ENCODE assay signal across 18 cellular contexts in genomic region chr2:37659723-37660122, GRCh38. TPM values are rescaled to one million over a fixed set of nuclear protein-coding genes. Genes with fewer than 3 reads are reported as not detected.
DNase-seq lines count a peak whose midpoint lies in the region; ATAC-seq, FAIRE-seq and TF ChIP-seq lines count a peak whose summit lies in the region.
"Had no signal": no experiment of that assay in that cellular context is flagged by ENCODE, and none has a peak within 500 bp of the region (broad histone marks: within the 10 kb centered on the region; RNA-seq: fewer than 3 reads in every experiment).

No MANE protein-coding gene starts in this region.

- TF ChIP-seq RAD21 in GM12878 (IDR thresholded peaks at IDR 0.05; ENCODE audit: insufficient read depth, low read depth, low read length): no peak

- H3K27ac ChIP-seq in right atrium auricular region (peak overlapping the region; percentile 63 to 93), GM12878 (ENCODE audit: control insufficient read depth, insufficient read depth) (no peak overlapping the region), tibial artery (peak overlapping the region; percentile 30 to 36)
- H3K27ac ChIP-seq: colonic mucosa, ovary, WERI-Rb-1 had no signal

- H3K27ac Mint-ChIP-seq in activated T-helper 1 cell treated with anti-CD3 and anti-CD28 coated beads, Interleukin-12 subunit alpha, Interleukin-12 subunit beta, Interleukin-2, Interleukin-4 antibody, amounts not matched to agents 30 ng/mL and 10 ng/mL and 1 ng/mL, durations not matched to agents 14 hours and 24 hours and 36 hours: no peak overlapping the region
- H3K27ac Mint-ChIP-seq: B cell had no signal

- H3K27me3 ChIP-seq in right atrium auricular region (no peaks in the 10 kb centered on the region), GM12878 (replicated peaks in 1 of 2; ENCODE audit: control insufficient read depth in 2 of 2, insufficient read depth in 2 of 2, low read length in 1 of 2) (no peaks in the 10 kb centered on the region), tibial artery (no peaks in the 10 kb centered on the region)
- H3K27me3 ChIP-seq: colonic mucosa, ovary had no signal

- H3K4me1 Mint-ChIP-seq in activated T-helper 1 cell treated with anti-CD3 and anti-CD28 coated beads, Interleukin-12 subunit alpha, Interleukin-12 subunit beta, Interleukin-2, Interleukin-4 antibody, amounts not matched to agents 30 ng/mL and 10 ng/mL and 1 ng/mL, durations not matched to agents 14 hours and 24 hours and 36 hours (ENCODE audit: low read depth): peaks cover 52% of the 10 kb centered on the region

- TF ChIP-seq POLR2A in GM12878 (IDR thresholded peaks at IDR 0.05; ENCODE audit: low read depth, low read length): no peak

- DNase-seq in right atrium auricular region (ENCODE audit: low spot score) (no peak), Right ventricle myocardium inferior (ENCODE audit: missing footprints) (no peak), GM12878 (ENCODE audit: low read depth, low spot score) (no peak), myocyte (ENCODE audit: low read depth) (peak; percentile 26), tibial artery (no peak), NCI-H345 treated with DMSO at 0.1 percent for 48 hours (lab: John Stamatoyannopoulos, UW; ENCODE audit: unreplicated experiment) (no peak)
- no peak for DNase-seq in activated T-helper 1 cell treated with anti-CD3 and anti-CD28 coated beads, Interleukin-12 subunit alpha, Interleukin-12 subunit beta, Interleukin-2, Interleukin-4 antibody, amounts not matched to agents 30 ng/mL and 10 ng/mL and 1 ng/mL, durations not matched to agents 14 hours and 24 hours and 36 hours (ENCODE audit: low spot score)
- DNase-seq: colonic mucosa, KBM-7, NCI-H1417 treated with DMSO at 0.1 percent for 48 hours, NCI-H226, OCI-M1, ovary, WERI-Rb-1 had no signal

- no TSS peak for BruUV-seq in GM12878 (replicated peaks; lab: Mats Ljungman, UMichigan)

- POLR2A ChIA-PET in GM12878 (lab: Charles Lee): interaction anchor here (0.5 to 8.8 kb wide), 4 partner anchors 8 to 196 kb away, joined by 3 to 171 read pairs (median 85); partner anchors contain the start of gene CDC42EP3

- intact Hi-C loops in Right ventricle myocardium inferior (cut with DNase I): no loop called here
- intact Hi-C loops in GM12878 (cut with micrococcal nuclease; ENCODE audit: unreplicated experiment): no loop called here
- intact Hi-C loops in tibial artery (cut with DNase I; ENCODE audit: low total_unique reads): no loop called here
- intact Hi-C loops in activated T-helper 1 cell treated with anti-CD3 and anti-CD28 coated beads, Interleukin-12 subunit alpha, Interleukin-12 subunit beta, Interleukin-2, Interleukin-4 antibody, amounts not matched to agents 30 ng/mL and 10 ng/mL and 1 ng/mL, durations not matched to agents 14 hours and 24 hours and 36 hours (cut with micrococcal nuclease): no loop called here

- peaks cover 0 to 97% of the 10 kb centered on the region in 2 donors for H3K4me1 ChIP-seq in right atrium auricular region
- H3K4me1 ChIP-seq in GM12878 (ENCODE audit: control insufficient read depth, insufficient read depth, low read length): peaks cover 29% of the 10 kb centered on the region
- peaks cover 0 to 100% (median 46%) of the 10 kb centered on the region in 4 donors for H3K4me1 ChIP-seq in tibial artery
- H3K4me1 ChIP-seq: colonic mucosa had no signal

- peaks cover 18% of the 10 kb centered on the region for H3K36me3 Mint-ChIP-seq in activated T-helper 1 cell treated with anti-CD3 and anti-CD28 coated beads, Interleukin-12 subunit alpha, Interleukin-12 subunit beta, Interleukin-2, Interleukin-4 antibody, amounts not matched to agents 30 ng/mL and 10 ng/mL and 1 ng/mL, durations not matched to agents 14 hours and 24 hours and 36 hours (ENCODE audit: low read depth)

- SMC1A ChIA-PET in GM12878 (lab: Charles Lee; ENCODE audit: uncharacterized antibody, unreplicated experiment): interaction anchor here (0.7 to 9.6 kb wide), 5 partner anchors 11 to 168 kb away, joined by 3 to 246 read pairs (median 3); partner anchors contain the start of gene CDC42EP3

- H3K9ac ChIP-seq in GM12878 (ENCODE audit: control insufficient read depth, insufficient read depth, low read length): no peak overlapping the region

- 0 out of 2 replicates have a peak overlapping the region, but pooled peaks have one; percentile 26 for H3K4me2 ChIP-seq in GM12878 (ENCODE audit: control insufficient read depth, insufficient read depth)

- RAD21 ChIA-PET in GM12878 (lab: Charles Lee; ENCODE audit: unreplicated experiment): interaction anchor here (0.9 to 1.4 kb wide), 2 partner anchors 7 to 11 kb away, joined by 3 to 4 read pairs; no protein-coding TSS in a partner anchor

- ATAC-seq in Right ventricle myocardium inferior: no peak
- no peak for ATAC-seq in GM12878
- no peak for ATAC-seq in HG03135 (IDR thresholded peaks at IDR 0.05; ENCODE audit: unreplicated experiment)

- no peak overlapping the region for H2AFZ ChIP-seq in GM12878 (ENCODE audit: control insufficient read depth, low read depth, low read length)

- no peak overlapping the region for H3K4me3 ChIP-seq in right atrium auricular region
- no peak overlapping the region for H3K4me3 ChIP-seq in GM12878
- no peak overlapping the region for H3K4me3 ChIP-seq in tibial artery
- H3K4me3 ChIP-seq: colonic mucosa, lung, ovary had no signal

- no peaks in the 10 kb centered on the region for H3K27me3 Mint-ChIP-seq in activated T-helper 1 cell treated with anti-CD3 and anti-CD28 coated beads, Interleukin-12 subunit alpha, Interleukin-12 subunit beta, Interleukin-2, Interleukin-4 antibody, amounts not matched to agents 30 ng/mL and 10 ng/mL and 1 ng/mL, durations not matched to agents 14 hours and 24 hours and 36 hours (ENCODE audit: insufficient read depth)
- H3K27me3 Mint-ChIP-seq: B cell, type B pancreatic cell had no signal

- 98% methylated on average over 5 of the region's 5 CpGs for WGBS in GM12878 (ENCODE audit: insufficient coverage, insufficient replicate concordance, low lambda C conversion rate, missing lambda C conversion rate)

- no peaks in the 10 kb centered on the region for H4K20me1 ChIP-seq in GM12878 (ENCODE audit: control insufficient read depth, insufficient read depth)

- TF ChIP-seq EP300 in GM12878 (IDR thresholded peaks at IDR 0.05; ENCODE audit: borderline replicate concordance in 1 of 2, control insufficient read depth in 1 of 2, low read depth in 2 of 2, low read length in 2 of 2): no peak

- H3K79me2 ChIP-seq in GM12878 (ENCODE audit: control insufficient read depth, insufficient read depth, low read length): peaks cover 95% of the 10 kb centered on the region

- H3K36me3 ChIP-seq in right atrium auricular region: no peaks in the 10 kb centered on the region
- H3K36me3 ChIP-seq in GM12878 (ENCODE audit: control insufficient read depth in 2 of 2, insufficient read depth in 2 of 2, low read length in 1 of 2): peaks cover 3 to 25% of the 10 kb centered on the region in 2 experiments; a peak in 3 of 4 replicates
- peaks cover 0 to 10% (median 7%) of the 10 kb centered on the region in 3 donors for H3K36me3 ChIP-seq in tibial artery
- H3K36me3 ChIP-seq: colonic mucosa, ovary had no signal

- TF ChIP-seq CTCF in right atrium auricular region (IDR thresholded peaks at IDR 0.05) (no peak), GM12878 (IDR thresholded peaks at IDR 0.05 in 2 of 3, conservative IDR thresholded peaks at IDR 0.05 in 1 of 3; ENCODE audit: control insufficient read depth in 2 of 3, extremely low read depth in 1 of 3, insufficient read depth in 1 of 3, low read depth in 3 of 3, low read length in 3 of 3) (no peak), tibial artery (IDR thresholded peaks at IDR 0.05) (no peak)

- H3K9me3 Mint-ChIP-seq in activated T-helper 1 cell treated with anti-CD3 and anti-CD28 coated beads, Interleukin-12 subunit alpha, Interleukin-12 subunit beta, Interleukin-2, Interleukin-4 antibody, amounts not matched to agents 30 ng/mL and 10 ng/mL and 1 ng/mL, durations not matched to agents 14 hours and 24 hours and 36 hours: no peaks in the 10 kb centered on the region
- H3K9me3 Mint-ChIP-seq: type B pancreatic cell had no signal

- CTCF ChIA-PET in GM12878 (lab: Yijun Ruan, JAX): interaction anchor here (0.9 to 1.6 kb wide), 2 partner anchors 10 to 218 kb away, joined by 3 to 5 read pairs; no protein-coding TSS in a partner anchor

- no peak for FAIRE-seq in GM12878 (lab: Jason Lieb, UNC)

- H3K9me3 ChIP-seq in right atrium auricular region (no peaks in the 10 kb centered on the region), GM12878 (replicated peaks; ENCODE audit: control insufficient read depth, insufficient read depth, low read length) (no peaks in the 10 kb centered on the region), tibial artery (no peaks in the 10 kb centered on the region)
- H3K9me3 ChIP-seq: colonic mucosa, ovary had no signal

- in situ Hi-C loops in GM12878 (cut with MboI): no loop called here

- H3K4me3 Mint-ChIP-seq in activated T-helper 1 cell treated with anti-CD3 and anti-CD28 coated beads, Interleukin-12 subunit alpha, Interleukin-12 subunit beta, Interleukin-2, Interleukin-4 antibody, amounts not matched to agents 30 ng/mL and 10 ng/mL and 1 ng/mL, durations not matched to agents 14 hours and 24 hours and 36 hours: no peak overlapping the region
- H3K4me3 Mint-ChIP-seq: B cell had no signal

RNA-seq across cellular contexts. Expression of gene CDC42EP3, which starts 11.7 kb away (rescaled TPM):
- total RNA-seq in right atrium auricular region (100 to 1,000 TPM in 1 of 2 donors, 10 to 100 TPM in 1; 38.5 to 105 TPM), Right ventricle myocardium inferior (91.3 TPM), GM12878 (2014; rRNA removed) (36.2 and 36.9 TPM in 2 replicates), GM12878 (2014; rRNA removed; fragmentation: Illumina TruSeq; extraction: Trizol) (44.6 and 46.5 TPM in 2 replicates), GM12878 (2021) (63.1 and 67.6 TPM in 2 replicates), myocyte (149 and 184 TPM in 2 replicates)
- total RNA-seq in GM12878 (2013; cell fraction: nucleolus; rRNA removed): 36.3 and 37.4 TPM in 2 replicates
- polyA plus RNA-seq in GM12878 (2011; ENCODE audit: low read depth): 8.8 TPM
- polyA plus RNA-seq in GM12878 (2011; rRNA removed) (47.3 and 47.4 TPM in 2 replicates), GM12878 (2014; fragmentation: Illumina TruSeq; extraction: Trizol) (86.9 and 109 TPM in 2 replicates), GM12878 (2014; fragmentation: Nextera tagmentation; extraction: Ambion mirVana) (10 to 100 TPM; 11.8 to 16.1 TPM), GM12878 (2014; rRNA removed) (59.1 and 61.4 TPM in 2 replicates), GM12878 (2016; fragmentation: Nextera tagmentation; extraction: Ambion mirVana) (10 to 100 TPM; 58.4 to 66.1 TPM)
- polyA plus RNA-seq in GM12878 (2011; cell fraction: cytosol; rRNA removed): 51.0 and 62.8 TPM in 2 replicates
- 33.6 and 47.7 TPM in 2 replicates for polyA plus RNA-seq in GM12878 (2011; cell fraction: nucleus; rRNA removed)
- 13.6 and 28.5 TPM in 2 replicates for polyA plus RNA-seq in GM12878 (2012)
- 32.6 and 52.1 TPM in 2 replicates for polyA minus RNA-seq in GM12878 (2011; rRNA and poly(A)+ RNA removed)
- polyA minus RNA-seq in GM12878 (2011; cell fraction: cytosol; rRNA and poly(A)+ RNA removed): 18.0 and 24.0 TPM in 2 replicates
- polyA minus RNA-seq in GM12878 (2011; cell fraction: nucleus; rRNA and poly(A)+ RNA removed): 19.7 and 24.1 TPM in 2 replicates
- polyA plus RNA-seq in myocyte (2012): 161 TPM
- 10.1 and 10.7 TPM in 2 replicates for total RNA-seq in activated T-helper 1 cell treated with anti-CD3 and anti-CD28 coated beads, Interleukin-12 subunit alpha, Interleukin-12 subunit beta, Interleukin-2, Interleukin-4 antibody, amounts not matched to agents 30 ng/mL and 10 ng/mL and 1 ng/mL, durations not matched to agents 14 hours and 24 hours and 36 hours
